Comparison of ENCODE assay signal across 9 cellular contexts in genomic region chr1:225762444-225762843, GRCh38. TPM values are rescaled to one million over a fixed set of nuclear protein-coding genes. Genes with fewer than 3 reads are reported as not detected.
DNase-seq lines count a peak whose midpoint lies in the region; ATAC-seq and TF ChIP-seq lines count a peak whose summit lies in the region.
"Had no signal": no experiment of that assay in that cellular context is flagged by ENCODE, and none has a peak within 500 bp of the region (broad histone marks: within the 10 kb centered on the region; RNA-seq: fewer than 3 reads in every experiment).

No MANE protein-coding gene starts in this region.

- H3K27me3 ChIP-seq in GM23338 (ENCODE audit: insufficient read depth) (no peaks in the 10 kb centered on the region), adipocyte (replicated peaks; ENCODE audit: control insufficient read depth, insufficient read depth, low read length) (no peaks in the 10 kb centered on the region), skeletal muscle tissue (ENCODE audit: control insufficient read depth in 3 of 3, insufficient read depth in 3 of 3, low read length in 3 of 3) (no peaks in the 10 kb centered on the region), thyroid gland (no peaks in the 10 kb centered on the region)
- H3K27me3 ChIP-seq: right lobe of liver had no signal

- peaks cover 16% of the 10 kb centered on the region for H3K4me1 ChIP-seq in GM23338 (ENCODE audit: insufficient read depth)
- H3K4me1 ChIP-seq in adipocyte (ENCODE audit: control insufficient read depth, insufficient read depth, low read length), result peaks cover 43% of the 10 kb centered on the region
- H3K4me1 ChIP-seq in skeletal muscle tissue (ENCODE audit: control insufficient read depth in 3 of 3, insufficient read depth in 3 of 3, low read length in 3 of 3), result peaks cover 28 to 38% (median 32%) of the 10 kb centered on the region in 3 donors
- peaks cover 30 to 39% of the 10 kb centered on the region in 2 donors for H3K4me1 ChIP-seq in thyroid gland
- H3K4me1 ChIP-seq: right lobe of liver had no signal

- H3K27ac ChIP-seq in GM23338 (ENCODE audit: low read depth), result no peak overlapping the region
- peak overlapping the region; percentile 55 for H3K27ac ChIP-seq in skeletal muscle tissue (ENCODE audit: low read depth, low read length)
- H3K27ac ChIP-seq in thyroid gland, result no peak overlapping the region
- H3K27ac ChIP-seq: right lobe of liver had no signal

- no peak overlapping the region for H3K4me3 ChIP-seq in GM23338
- H3K4me3 ChIP-seq in adipocyte (ENCODE audit: low read length), result no peak overlapping the region
- no peak overlapping the region for H3K4me3 ChIP-seq in skeletal muscle tissue (ENCODE audit: low read length in 3 of 3)
- no peak overlapping the region for H3K4me3 ChIP-seq in thyroid gland (replicated peaks in 1 of 3)
- H3K4me3 ChIP-seq: right lobe of liver had no signal

- peak overlapping the region; percentile 74 for H2AFZ ChIP-seq in GM23338

- no peaks in the 10 kb centered on the region for H4K20me1 ChIP-seq in GM23338 (replicated peaks; ENCODE audit: insufficient read depth)

- H3K4me1 Mint-ChIP-seq in GM23338 (peaks cover 24% of the 10 kb centered on the region), T-cell (no peaks in the 10 kb centered on the region), immature natural killer cell (no peaks in the 10 kb centered on the region)

- H3K27me3 Mint-ChIP-seq in GM23338 (ENCODE audit: insufficient read depth, low read depth, poor library complexity) (peaks cover 3% of the 10 kb centered on the region), T-cell (peaks cover 0 to 5% of the 10 kb centered on the region in 2 donors), immature natural killer cell (ENCODE audit: low read depth in 3 of 3) (peaks cover 4 to 27% (median 11%) of the 10 kb centered on the region in 3 donors)

- TF ChIP-seq CTCF in GM23338 (conservative IDR thresholded peaks at IDR 0.05; ENCODE audit: low read depth in 2 of 2), result no peak
- TF ChIP-seq CTCF in thyroid gland (IDR thresholded peaks at IDR 0.05), result no peak

- ATAC-seq in GM23338 (no peak; the same call in 2 of the 3 replicates), GM18519 (IDR thresholded peaks at IDR 0.05; ENCODE audit: low FRiP score, unreplicated experiment) (no peak), T-cell (replicated peaks in 1 of 4) (no peak)
- ATAC-seq: right lobe of liver had no signal

- H3K9ac ChIP-seq in adipocyte (ENCODE audit: low read length) (peak overlapping the region; percentile 10), skeletal muscle tissue (ENCODE audit: low read depth in 1 of 3, low read length in 3 of 3) (no peak overlapping the region)

- H3K4me3 Mint-ChIP-seq in GM23338 (no peak overlapping the region), T-cell (no peak overlapping the region), immature natural killer cell (no peak overlapping the region)

- H3K9me2 ChIP-seq in GM23338 (ENCODE audit: insufficient read depth), result no peaks in the 10 kb centered on the region

- H3K27ac Mint-ChIP-seq in GM23338 (no peak overlapping the region), T-cell (no peak overlapping the region), immature natural killer cell (no peak overlapping the region)

- no peaks in the 10 kb centered on the region for H3K79me2 ChIP-seq in GM23338 (replicated peaks; ENCODE audit: insufficient read depth)

- H3K9me3 ChIP-seq in adipocyte (ENCODE audit: control insufficient read depth, low read length) (no peaks in the 10 kb centered on the region), skeletal muscle tissue (ENCODE audit: control insufficient read depth in 3 of 3, low read length in 3 of 3) (no peaks in the 10 kb centered on the region), thyroid gland (no peaks in the 10 kb centered on the region)
- H3K9me3 ChIP-seq: right lobe of liver had no signal

- intact Hi-C loops in thyroid gland (cut with DNase I), result no loop called here

- WGBS in thyroid gland, 2 donors, result 69 to 75% methylated on average over 5 of the region's 5 CpGs

- H3K36me3 ChIP-seq in GM23338 (ENCODE audit: insufficient read depth) (no peaks in the 10 kb centered on the region), adipocyte (ENCODE audit: control insufficient read depth, insufficient read depth, low read length, severe bottlenecking) (no peaks in the 10 kb centered on the region), skeletal muscle tissue (ENCODE audit: control insufficient read depth in 3 of 3, insufficient read depth in 3 of 3, low read length in 3 of 3) (no peaks in the 10 kb centered on the region), thyroid gland (no peaks in the 10 kb centered on the region)
- H3K36me3 ChIP-seq: right lobe of liver had no signal

- no peak for TF ChIP-seq POLR2A in thyroid gland (IDR thresholded peaks at IDR 0.05)

- DNase-seq in GM23338 (ENCODE audit: low spot score), result no peak
- peak; percentile 46 for DNase-seq in adipocyte (ENCODE audit: low read depth)
- peak; percentile 20 for DNase-seq in iPS-NIHi7 (ENCODE audit: extremely low spot score)
- no peak for DNase-seq in thyroid gland
- DNase-seq in T-cell, result no peak
- DNase-seq in immature natural killer cell, result no peak

- CTCF ChIA-PET in T-cell (lab: Charles Lee), result no interaction called here

- H3K4me2 ChIP-seq in GM23338, result peak overlapping the region; percentile 35; the same call in 1 of the 2 replicates

- no peaks in the 10 kb centered on the region for H3F3A ChIP-seq in GM23338 (replicated peaks; ENCODE audit: low read depth)

- H3K36me3 Mint-ChIP-seq in GM23338 (ENCODE audit: low read depth) (no peaks in the 10 kb centered on the region), T-cell (no peaks in the 10 kb centered on the region), immature natural killer cell (no peaks in the 10 kb centered on the region)

- POLR2A ChIA-PET in T-cell (lab: Charles Lee), result no interaction called here

- H3K9me3 Mint-ChIP-seq in GM23338, result no peaks in the 10 kb centered on the region
- no peaks in the 10 kb centered on the region for H3K9me3 Mint-ChIP-seq in T-cell
- H3K9me3 Mint-ChIP-seq in immature natural killer cell, result no peaks in the 10 kb centered on the region

TF ChIP-seq in GM23338, 12 proteins besides CTCF, POLR2A, EP300 and RAD21 (continues in another document):
- TF ChIP-seq ZNF331 (CRISPR knock-in tag; IDR thresholded peaks at IDR 0.05; ENCODE audit: low read depth), result no peak
- no peak for TF ChIP-seq ETS1 (IDR thresholded peaks at IDR 0.05)
- TF ChIP-seq NANOG (IDR thresholded peaks at IDR 0.05; ENCODE audit: borderline replicate concordance), result no peak
- no peak for TF ChIP-seq POLR2AphosphoS5 (IDR thresholded peaks at IDR 0.05; ENCODE audit: low read depth)
- TF ChIP-seq CREB1 (CRISPR knock-in tag; IDR thresholded peaks at IDR 0.05; ENCODE audit: low read depth), result no peak
- no peak for TF ChIP-seq STAT1 (IDR thresholded peaks at IDR 0.05; ENCODE audit: unreplicated experiment)
- TF ChIP-seq JUNB (IDR thresholded peaks at IDR 0.05; ENCODE audit: unreplicated experiment), result no peak
- TF ChIP-seq EZH2phosphoT487 (IDR thresholded peaks at IDR 0.05; ENCODE audit: unreplicated experiment), result no peak

RNA-seq across cellular contexts. Expression of gene SRP9, which starts 15.2 kb away (rescaled TPM):
- 640 and 749 TPM in 2 replicates for total RNA-seq in GM23338 (2014; rRNA removed; shearing (Covaris generic))
- polyA plus RNA-seq in GM23338 (2016; fragmentation: Nextera tagmentation; extraction: Ambion mirVana) (590 and 728 TPM in 2 replicates), immature natural killer cell (100 to 1,000 TPM; 300 to 594 (median 317) TPM)
- total RNA-seq in skeletal muscle tissue (139 TPM), thyroid gland (100 to 1,000 TPM; 196 to 297 (median 260) TPM), T-cell (100 to 1,000 TPM in 3 of 5 donors, 10 to 100 TPM in 2; 74.1 to 152 (median 137) TPM)

RNA-seq across cellular contexts. Expression of gene EPHX1, which starts 47.5 kb away (rescaled TPM):
- total RNA-seq in GM23338 (2014; rRNA removed; shearing (Covaris generic)), result 46.5 and 47.0 TPM in 2 replicates
- polyA plus RNA-seq in GM23338 (2016; fragmentation: Nextera tagmentation; extraction: Ambion mirVana), result 15.3 and 17.3 TPM in 2 replicates
- 13.0 TPM for total RNA-seq in skeletal muscle tissue
- total RNA-seq in thyroid gland, result 100 to 1,000 TPM; 297 to 533 (median 441) TPM
- total RNA-seq in T-cell, result 1 to 10 TPM in 4 of 5 donors, under 1 TPM in 1; 0.98 to 5.2 (median 3.7) TPM
- 1 to 10 TPM in 2 of 3 donors, under 1 TPM in 1; 0.86 to 2.4 (median 1.5) TPM for polyA plus RNA-seq in immature natural killer cell

Comparison
In these comparisons a context has a peak if more than half of its experiments do, and no peak if none do; other contexts are left out.
1. DNase-seq: peak in adipocyte (single experiment) and iPS-NIHi7 (single experiment); none in GM23338 (single experiment), thyroid gland (0 of 2), T-cell (0 of 34) and immature natural killer cell (0 of 3).